ENCODE assay signal across 8 cellular contexts in genomic region chr5:129460951-129461815, GRCh38. TPM values are rescaled to one million over a fixed set of nuclear protein-coding genes. Genes with fewer than 3 reads are reported as not detected.
DNase-seq lines count a peak whose midpoint lies in the region; ATAC-seq and TF ChIP-seq lines count a peak whose summit lies in the region.

No MANE protein-coding gene starts in this region.

- peak overlapping the region; percentile 99 for H3K4me2 ChIP-seq in hepatocyte

- POLR2A ChIA-PET in activated naive CD8-positive, alpha-beta T cell treated with anti-CD3 and anti-CD28 coated beads, Interleukin-2, amount 10 ng/mL, durations not matched to agents 7 days and 5 days (lab: Charles Lee): no interaction called here

- peak overlapping the region; percentile 73 for H3K4me3 Mint-ChIP-seq in activated naive CD8-positive, alpha-beta T cell treated with anti-CD3 and anti-CD28 coated beads, Interleukin-2, amount 10 ng/mL, durations not matched to agents 7 days and 5 days

- H3K9me2 ChIP-seq in hepatocyte (replicated peaks; ENCODE audit: insufficient read depth): no peaks in the 10 kb centered on the region

- peak; percentile 44 for TF ChIP-seq CTCF in hepatocyte (IDR thresholded peaks at IDR 0.05; ENCODE audit: poor library complexity)

- no peaks in the 10 kb centered on the region for H3K36me3 ChIP-seq in hepatocyte (replicated peaks; ENCODE audit: insufficient read depth, low read depth)

- ATAC-seq in activated naive CD8-positive, alpha-beta T cell treated with anti-CD3 and anti-CD28 coated beads, Interleukin-2, amount 10 ng/mL, durations not matched to agents 7 days and 5 days (ENCODE audit: low read depth): peak; percentile 67

- no peak overlapping the region for H3K27ac Mint-ChIP-seq in activated naive CD8-positive, alpha-beta T cell treated with anti-CD3 and anti-CD28 coated beads, Interleukin-2, amount 10 ng/mL, durations not matched to agents 7 days and 5 days

- H3K27me3 ChIP-seq in hepatocyte: no peaks in the 10 kb centered on the region

- H3K79me2 ChIP-seq in hepatocyte: peaks cover 19% of the 10 kb centered on the region

- peaks cover 11% of the 10 kb centered on the region for H3K4me1 Mint-ChIP-seq in activated naive CD8-positive, alpha-beta T cell treated with anti-CD3 and anti-CD28 coated beads, Interleukin-2, amount 10 ng/mL, durations not matched to agents 7 days and 5 days

- no peaks in the 10 kb centered on the region for H4K20me1 ChIP-seq in hepatocyte (ENCODE audit: insufficient read depth, poor library complexity, severe bottlenecking)

- peak overlapping the region; percentile 92 for H2AFZ ChIP-seq in hepatocyte

- DNase-seq in activated CD8-positive, alpha-beta memory T cell treated with anti-CD3 and anti-CD28 coated beads, Interleukin-2, amount 50 U/mL, for 48 hours: peak; percentile 56
- no peak for DNase-seq in activated CD8-positive, alpha-beta memory T cell treated with anti-CD3 and anti-CD28 coated beads for 24 hours
- DNase-seq in HuH-7 (ENCODE audit: low spot score): peak; percentile 77
- DNase-seq in activated naive CD8-positive, alpha-beta T cell treated with anti-CD3 and anti-CD28 coated beads, Interleukin-2, amount 10 ng/mL, durations not matched to agents 7 days and 5 days: peak; percentile 41
- DNase-seq in hepatocyte (ENCODE audit: low spot score): peak; percentile 69
- no peak for DNase-seq in skeletal muscle cell (ENCODE audit: low read depth)
- no peak for DNase-seq in GM19240 (ENCODE audit: insufficient read length, low spot score)
- DNase-seq in stimulated activated naive CD4-positive, alpha-beta T cell (lab: John Stamatoyannopoulos, UW): no peak

- under 1% methylated on average over 52 of the region's 90 CpGs for WGBS in hepatocyte (ENCODE audit: low lambda C conversion rate, missing lambda C conversion rate)

- no peaks in the 10 kb centered on the region for H3K9me3 Mint-ChIP-seq in activated naive CD8-positive, alpha-beta T cell treated with anti-CD3 and anti-CD28 coated beads, Interleukin-2, amount 10 ng/mL, durations not matched to agents 7 days and 5 days

- H3K27ac ChIP-seq in hepatocyte: peak overlapping the region; percentile 47

- peaks cover 40% of the 10 kb centered on the region for H3K27me3 Mint-ChIP-seq in activated naive CD8-positive, alpha-beta T cell treated with anti-CD3 and anti-CD28 coated beads, Interleukin-2, amount 10 ng/mL, durations not matched to agents 7 days and 5 days

- peak overlapping the region; percentile 89 for H3K4me3 ChIP-seq in hepatocyte
- H3K4me3 ChIP-seq in skeletal muscle cell (ENCODE audit: low read depth, low read length): peak overlapping the region; percentile 50

- H3K4me1 ChIP-seq in hepatocyte (ENCODE audit: insufficient read depth): peaks cover 5% of the 10 kb centered on the region

- no peaks in the 10 kb centered on the region for H3K36me3 Mint-ChIP-seq in activated naive CD8-positive, alpha-beta T cell treated with anti-CD3 and anti-CD28 coated beads, Interleukin-2, amount 10 ng/mL, durations not matched to agents 7 days and 5 days

- no peaks in the 10 kb centered on the region for H3K9me3 ChIP-seq in hepatocyte (ENCODE audit: low read depth)

RNA-seq across cellular contexts. Expression of gene ADAMTS19, which starts 1.1 kb away (rescaled TPM):
- not detected for total RNA-seq in activated naive CD8-positive, alpha-beta T cell treated with anti-CD3 and anti-CD28 coated beads, Interleukin-2, amount 10 ng/mL, durations not matched to agents 7 days and 5 days
- 5.0 and 10.5 TPM in 2 replicates for total RNA-seq in hepatocyte
- 1.8 and 2.2 TPM in 2 replicates for polyA plus RNA-seq in hepatocyte

Comparison
In these comparisons a context has a peak if more than half of its experiments do, and no peak if none do; other contexts are left out.
1. DNase-seq: peak in activated CD8-positive, alpha-beta memory T cell treated with anti-CD3 and anti-CD28 coated beads, Interleukin-2, amount 50 U/mL, for 48 hours (single experiment), HuH-7 (single experiment), activated naive CD8-positive, alpha-beta T cell treated with anti-CD3 and anti-CD28 coated beads, Interleukin-2, amount 10 ng/mL, durations not matched to agents 7 days and 5 days (single experiment) and hepatocyte (single experiment); none in activated CD8-positive, alpha-beta memory T cell treated with anti-CD3 and anti-CD28 coated beads for 24 hours (single experiment), skeletal muscle cell (single experiment), GM19240 (single experiment) and stimulated activated naive CD4-positive, alpha-beta T cell (0 of 6).